In genomic region chr5:154133591-154133990, GRCh38 we compare ENCODE assay signal across 17 cellular contexts. TPM values are rescaled to one million over a fixed set of nuclear protein-coding genes. Genes with fewer than 3 reads are reported as not detected.
DNase-seq lines count a peak whose midpoint lies in the region; ATAC-seq and TF ChIP-seq lines count a peak whose summit lies in the region.
"Had no signal": no experiment of that assay in that cellular context is flagged by ENCODE, and none has a peak within 500 bp of the region (broad histone marks: within the 10 kb centered on the region; RNA-seq: fewer than 3 reads in every experiment).

No MANE protein-coding gene starts in this region.

- RAD21 ChIA-PET in HCT116 (lab: Charles Lee; ENCODE audit: low non-redundant PET in 1 of 2, low total read pairs in 2 of 2, uncharacterized antibody in 2 of 2, unreplicated experiment in 2 of 2), result no interaction called here

- no peaks in the 10 kb centered on the region for H3K79me2 ChIP-seq in DND-41 (ENCODE audit: insufficient read depth, low read length)
- no peaks in the 10 kb centered on the region for H3K79me2 ChIP-seq in HCT116 (ENCODE audit: insufficient read depth, low read length)
- H3K79me2 ChIP-seq in neural progenitor cell (ENCODE audit: low read depth), result no peaks in the 10 kb centered on the region
- no peaks in the 10 kb centered on the region for H3K79me2 ChIP-seq in osteoblast (ENCODE audit: insufficient read depth, low read length)

- no peak overlapping the region for H3K4me3 Mint-ChIP-seq in neural progenitor cell
- H3K4me3 Mint-ChIP-seq in natural killer cell, result no peak overlapping the region
- H3K4me3 Mint-ChIP-seq: CD4-positive, alpha-beta T cell; HFFc6 had no signal

- peaks cover 12% of the 10 kb centered on the region for H3K4me1 Mint-ChIP-seq in neural progenitor cell
- no peaks in the 10 kb centered on the region for H3K4me1 Mint-ChIP-seq in natural killer cell

- peaks cover 18% of the 10 kb centered on the region for H3K27me3 ChIP-seq in DND-41 (ENCODE audit: insufficient read depth, low read length, poor library complexity)
- H3K27me3 ChIP-seq in HCT116 (ENCODE audit: insufficient read depth, low read length), result peaks cover 52% of the 10 kb centered on the region
- peaks cover 34% of the 10 kb centered on the region for H3K27me3 ChIP-seq in foreskin keratinocyte
- no peaks in the 10 kb centered on the region for H3K27me3 ChIP-seq in neural progenitor cell
- H3K27me3 ChIP-seq in osteoblast (ENCODE audit: insufficient read depth, low read length), result peaks cover 20% of the 10 kb centered on the region
- H3K27me3 ChIP-seq in vagina, result no peaks in the 10 kb centered on the region

- ATAC-seq in DND-41 (ENCODE audit: insufficient read depth, low read depth), result 0 out of 3 replicates have a peak, but pooled peaks have one; percentile 37
- ATAC-seq in HCT116, result peak; percentile 55
- ATAC-seq in foreskin keratinocyte, result peak; percentile 12
- ATAC-seq in natural killer cell, result no peak
- ATAC-seq: GM12878 had no signal

- H3K9ac ChIP-seq in DND-41 (ENCODE audit: low read depth, low read length), result no peak overlapping the region
- no peak overlapping the region for H3K9ac ChIP-seq in HCT116 (ENCODE audit: low read length)
- no peak overlapping the region for H3K9ac ChIP-seq in neural progenitor cell

- POLR2A ChIA-PET in HCT116 (lab: Charles Lee), result no interaction called here

- H3K36me3 Mint-ChIP-seq in neural progenitor cell (no peaks in the 10 kb centered on the region), natural killer cell (no peaks in the 10 kb centered on the region)

- DNase-seq in DND-41 (no peak), HCT116 (ENCODE audit: low read depth, low spot score) (no peak), foreskin keratinocyte (no peak), neural progenitor cell (ENCODE audit: low spot score) (peak; percentile 52), osteoblast (ENCODE audit: insufficient read length, low spot score, missing footprints) (no peak), natural killer cell (no peak), vagina (ENCODE audit: extremely low spot score in 2 of 2) (no peak)
- DNase-seq: ACHN; CD4-positive, alpha-beta T cell; DMS79 treated with DMSO at 0.1 percent for 48 hours; EL; HFFc6 had no signal

- H4K20me1 ChIP-seq in DND-41 (ENCODE audit: insufficient read depth, low read length), result no peaks in the 10 kb centered on the region
- no peaks in the 10 kb centered on the region for H4K20me1 ChIP-seq in HCT116 (ENCODE audit: insufficient read depth)
- H4K20me1 ChIP-seq in neural progenitor cell (ENCODE audit: low read depth), result no peaks in the 10 kb centered on the region
- H4K20me1 ChIP-seq in osteoblast (ENCODE audit: insufficient read depth, low read length), result no peaks in the 10 kb centered on the region

- H3K9me3 Mint-ChIP-seq in neural progenitor cell, result no peaks in the 10 kb centered on the region
- H3K9me3 Mint-ChIP-seq in natural killer cell, result no peaks in the 10 kb centered on the region
- H3K9me3 Mint-ChIP-seq: CD4-positive, alpha-beta T cell; HFFc6 had no signal

- no peaks in the 10 kb centered on the region for H3K9me3 ChIP-seq in DND-41 (ENCODE audit: insufficient read depth, low read length, severe bottlenecking)
- no peaks in the 10 kb centered on the region for H3K9me3 ChIP-seq in HCT116 (ENCODE audit: control insufficient read depth in 1 of 2, insufficient read depth in 1 of 2, low read depth in 1 of 2, low read length in 2 of 2)
- no peaks in the 10 kb centered on the region for H3K9me3 ChIP-seq in neural progenitor cell (ENCODE audit: low read depth)
- H3K9me3 ChIP-seq in osteoblast (ENCODE audit: low read depth, low read length), result no peaks in the 10 kb centered on the region
- no peaks in the 10 kb centered on the region for H3K9me3 ChIP-seq in vagina
- H3K9me3 ChIP-seq: Caco-2, HAP-1 had no signal

- H3K4me3 ChIP-seq in DND-41 (ENCODE audit: low read depth in 1 of 2, low read length in 2 of 2) (no peak overlapping the region), HCT116 (replicated peaks in 1 of 2; ENCODE audit: low read depth in 1 of 2, low read length in 2 of 2) (no peak overlapping the region), neural progenitor cell (no peak overlapping the region), osteoblast (ENCODE audit: insufficient read depth, low read length) (no peak overlapping the region), vagina (no peak overlapping the region)
- H3K4me3 ChIP-seq: GM12878, HAP-1 had no signal

- no peak overlapping the region for H3K27ac Mint-ChIP-seq in neural progenitor cell
- no peak overlapping the region for H3K27ac Mint-ChIP-seq in natural killer cell
- H3K27ac Mint-ChIP-seq: CD4-positive, alpha-beta T cell; HFFc6 had no signal

- no peak for TF ChIP-seq CTCF in DND-41 (IDR thresholded peaks at IDR 0.05; ENCODE audit: borderline replicate concordance, extremely low read depth, low read length, poor library complexity, severe bottlenecking)
- TF ChIP-seq CTCF in HCT116 (IDR thresholded peaks at IDR 0.05 in 2 of 3, conservative IDR thresholded peaks at IDR 0.05 in 1 of 3; ENCODE audit: borderline replicate concordance in 1 of 3, insufficient read depth in 1 of 3, low read depth in 2 of 3, low read length in 2 of 3), result no peak
- TF ChIP-seq CTCF in foreskin keratinocyte (conservative IDR thresholded peaks at IDR 0.05), result no peak
- no peak for TF ChIP-seq CTCF in neural progenitor cell (IDR thresholded peaks at IDR 0.05)
- TF ChIP-seq CTCF in osteoblast (IDR thresholded peaks at IDR 0.05; ENCODE audit: extremely low read depth, low read depth, low read length), result no peak
- no peak for TF ChIP-seq CTCF in natural killer cell (IDR thresholded peaks at IDR 0.05)
- TF ChIP-seq CTCF in vagina (IDR thresholded peaks at IDR 0.05), result no peak

- peaks cover 2% of the 10 kb centered on the region for H3K27me3 Mint-ChIP-seq in neural progenitor cell (ENCODE audit: insufficient read depth, low read depth)
- H3K27me3 Mint-ChIP-seq in natural killer cell (ENCODE audit: low read depth in 2 of 2), result peaks cover 2 to 25% of the 10 kb centered on the region in 2 donors

- CTCF ChIA-PET in HCT116 (lab: Charles Lee), result no interaction called here

- BruUV-seq in HCT116 (replicated peaks; lab: Mats Ljungman, UMichigan), result no TSS peak

- no peak for TF ChIP-seq RAD21 in HCT116 (IDR thresholded peaks at IDR 0.05; ENCODE audit: low read depth)

- H3K36me3 ChIP-seq in DND-41 (ENCODE audit: insufficient read depth, low read length) (no peaks in the 10 kb centered on the region), HCT116 (ENCODE audit: control insufficient read depth in 1 of 2, insufficient read depth in 2 of 2, low read length in 2 of 2) (no peaks in the 10 kb centered on the region), neural progenitor cell (no peaks in the 10 kb centered on the region), osteoblast (ENCODE audit: insufficient read depth, low read length) (no peaks in the 10 kb centered on the region), vagina (no peaks in the 10 kb centered on the region)
- H3K36me3 ChIP-seq: HAP-1 had no signal

- intact Hi-C loops in HCT116 (cut with micrococcal nuclease), result no loop called here
- intact Hi-C loops in natural killer cell (cut with micrococcal nuclease), result no loop called here
- intact Hi-C loops in vagina (cut with DNase I), result no loop called here

- H2AFZ ChIP-seq in DND-41 (ENCODE audit: low read depth, low read length) (no peak overlapping the region), HCT116 (ENCODE audit: low read depth, low read length, poor library complexity, severe bottlenecking) (no peak overlapping the region), neural progenitor cell (replicated peaks) (no peak overlapping the region), osteoblast (ENCODE audit: low read length) (no peak overlapping the region)

- TF ChIP-seq POLR2A in HCT116 (IDR thresholded peaks at IDR 0.05; ENCODE audit: borderline replicate concordance, extremely low read depth, insufficient read depth, insufficient read length) (no peak), vagina (IDR thresholded peaks at IDR 0.05) (no peak)

- H3K4me1 ChIP-seq in DND-41 (ENCODE audit: insufficient read depth, low read length) (no peaks in the 10 kb centered on the region), HCT116 (ENCODE audit: control insufficient read depth in 1 of 2, insufficient read depth in 2 of 2, low read length in 2 of 2) (no peaks in the 10 kb centered on the region; a peak in 2 of 4 replicates), foreskin keratinocyte (no peaks in the 10 kb centered on the region), neural progenitor cell (peaks cover 2% of the 10 kb centered on the region), osteoblast (ENCODE audit: insufficient read depth, low read length) (no peaks in the 10 kb centered on the region), vagina (no peaks in the 10 kb centered on the region)
- H3K4me1 ChIP-seq: Caco-2, HAP-1 had no signal

- peaks cover 8% of the 10 kb centered on the region for H3F3A ChIP-seq in neural progenitor cell (ENCODE audit: low read depth)

- H3K27ac ChIP-seq in DND-41 (ENCODE audit: low read length) (no peak overlapping the region), HCT116 (ENCODE audit: low read depth, low read length) (no peak overlapping the region), foreskin keratinocyte (no peak overlapping the region), neural progenitor cell (no peak overlapping the region), osteoblast (ENCODE audit: low read depth, low read length) (no peak overlapping the region), vagina (no peak overlapping the region)
- H3K27ac ChIP-seq: C4-2B, HL-60 had no signal

- H3K4me2 ChIP-seq in DND-41 (ENCODE audit: insufficient read depth, low read length), result no peak overlapping the region
- H3K4me2 ChIP-seq in HCT116 (ENCODE audit: low read length), result no peak overlapping the region
- no peak overlapping the region for H3K4me2 ChIP-seq in neural progenitor cell
- no peak overlapping the region for H3K4me2 ChIP-seq in osteoblast (ENCODE audit: insufficient read depth, low read length)

- H3K9me2 ChIP-seq in HCT116 (ENCODE audit: insufficient read depth), result no peaks in the 10 kb centered on the region

RNA-seq across cellular contexts. Expression of gene GALNT10, which starts 56.9 kb away (rescaled TPM):
- 27.8 TPM for total RNA-seq in HCT116 (2021; ENCODE audit: unreplicated experiment)
- polyA plus RNA-seq in HCT116 (2012), result 15.6 and 17.1 TPM in 2 replicates
- 23.5 and 23.8 TPM in 2 replicates for total RNA-seq in foreskin keratinocyte
- polyA plus RNA-seq in foreskin keratinocyte, result 8.0 and 8.5 TPM in 2 replicates
- 10.2 and 10.5 TPM in 2 replicates for total RNA-seq in neural progenitor cell (ENCODE audit: low replicate concordance)
- total RNA-seq in osteoblast, result 62.2 and 84.0 TPM in 2 replicates
- total RNA-seq in natural killer cell, result 10 to 100 TPM; 77.0 to 92.6 (median 77.6) TPM
- 11.5 TPM for total RNA-seq in vagina

Comparison
In these comparisons a context has a peak if more than half of its experiments do, and no peak if none do; other contexts are left out.
1. ATAC-seq: peak in DND-41 (single experiment), HCT116 (single experiment) and foreskin keratinocyte (single experiment); none in natural killer cell (0 of 3).